ENCODE assay signal across 13 cellular contexts in the genomic region with DNA sequence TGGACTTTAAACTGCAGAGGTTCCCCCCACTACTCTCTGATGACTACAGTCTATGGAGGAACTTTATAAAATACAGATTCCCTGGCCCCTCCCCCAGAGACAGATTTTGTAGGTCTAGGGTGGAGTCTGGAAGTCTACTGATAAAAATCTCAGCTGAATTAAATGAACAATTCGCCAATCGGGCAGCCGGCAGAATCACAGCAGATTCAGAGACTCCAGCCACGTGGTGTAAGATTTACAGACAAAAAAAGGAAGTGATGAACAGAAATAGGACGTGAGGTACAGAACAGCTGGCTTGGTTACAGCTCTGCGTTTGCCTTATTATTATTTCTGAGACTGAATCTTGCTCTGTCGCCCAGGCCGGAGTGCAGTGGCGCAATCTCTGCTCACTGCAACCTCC. TPM values are rescaled to one million over a fixed set of nuclear protein-coding genes. Genes with fewer than 3 reads are reported as not detected.
A peak's percentile ranks its signal among the peaks of the same experiment; 100 is the strongest.
DNase-seq lines count a peak whose midpoint lies in the region; ATAC-seq and TF ChIP-seq lines count a peak whose summit lies in the region.
"Had no signal": no experiment of that assay in that cellular context is flagged by ENCODE, and none has a peak within 500 bp of the region (broad histone marks: within the 10 kb centered on the region; RNA-seq: fewer than 3 reads in every experiment).

No MANE protein-coding gene starts in this region.

- peak; percentile 74 for ATAC-seq in GM19438 (IDR thresholded peaks at IDR 0.05; ENCODE audit: low read depth, unreplicated experiment)
- ATAC-seq in HG03432 (IDR thresholded peaks at IDR 0.05; ENCODE audit: unreplicated experiment) = peak; percentile 72

- H3K9ac ChIP-seq in SK-N-MC (ENCODE audit: insufficient read length) = peak overlapping the region; percentile 32

- no peaks in the 10 kb centered on the region for H3K36me3 Mint-ChIP-seq in Calu3 (ENCODE audit: insufficient read depth, unreplicated experiment)

- no TSS peak for BruUV-seq in Calu3 (replicated peaks; lab: Mats Ljungman, UMichigan)

- H3K4me3 ChIP-seq in SK-N-MC = 0 out of 2 replicates have a peak overlapping the region, but pooled peaks have one; percentile 5
- H3K4me3 ChIP-seq: uterus had no signal

- H3K4me1 Mint-ChIP-seq in Calu3 (ENCODE audit: low read depth, unreplicated experiment) = peaks cover 20% of the 10 kb centered on the region

- intact Hi-C loops in Calu3 (cut with micrococcal nuclease; ENCODE audit: unreplicated experiment) = no loop called here

- DNase-seq in SK-N-MC (ENCODE audit: low read depth, low spot score) (no peak), putamen (ENCODE audit: low spot score) (peak; percentile 33), Calu3 (no peak), T-helper 9 cell (no peak), GM19238 (ENCODE audit: insufficient read length, low spot score) (no peak), retina (no peak)
- DNase-seq: NCI-H446, small intestine, uterus had no signal

- CTCF ChIA-PET in Calu3 (lab: Charles Lee) = interaction anchor here (0.6 kb wide), 1 partner anchor 8 kb away, joined by 3 read pairs; no protein-coding TSS in a partner anchor

- no peaks in the 10 kb centered on the region for H3K27me3 Mint-ChIP-seq in Calu3 (ENCODE audit: unreplicated experiment)

- TF ChIP-seq CTCF in Calu3 (IDR thresholded peaks at IDR 0.05; ENCODE audit: unreplicated experiment) = no peak

- H3K4me3 Mint-ChIP-seq in Calu3 (ENCODE audit: low read depth, unreplicated experiment) = no peak overlapping the region
- H3K4me3 Mint-ChIP-seq: T-helper 1 cell treated with Interleukin-12 subunit alpha and Interleukin-12 subunit beta and Interleukin-4 antibody, amounts not matched to agents 30 μg/mL and 1 μg/mL, for 36 hours had no signal

- no peaks in the 10 kb centered on the region for H3K9me3 Mint-ChIP-seq in Calu3 (ENCODE audit: low read depth, unreplicated experiment)
- H3K9me3 Mint-ChIP-seq: T-helper 1 cell treated with Interleukin-12 subunit alpha and Interleukin-12 subunit beta and Interleukin-4 antibody, amounts not matched to agents 30 μg/mL and 1 μg/mL, for 36 hours had no signal

- H3K27ac ChIP-seq in SK-N-MC = peak overlapping the region; percentile 31; the same call in 1 of the 2 replicates
- H3K27ac ChIP-seq: uterus had no signal

- H3K9me3 ChIP-seq in SK-N-MC (ENCODE audit: low read depth, low read length) = no peaks in the 10 kb centered on the region
- H3K9me3 ChIP-seq: uterus had no signal

- H3K36me3 ChIP-seq in SK-N-MC (ENCODE audit: insufficient read depth, low read length) = no peaks in the 10 kb centered on the region
- H3K36me3 ChIP-seq: uterus had no signal

- H3K27ac Mint-ChIP-seq in Calu3 (ENCODE audit: unreplicated experiment) = no peak overlapping the region
- H3K27ac Mint-ChIP-seq: T-helper 1 cell treated with Interleukin-12 subunit alpha and Interleukin-12 subunit beta and Interleukin-4 antibody, amounts not matched to agents 30 μg/mL and 1 μg/mL, for 36 hours had no signal

RNA-seq across cellular contexts. Expression of gene MTA3, which starts 21.4 kb away (rescaled TPM):
- total RNA-seq in Calu3 (2022) = 45.2 and 46.5 TPM in 2 replicates

RNA-seq across cellular contexts. Expression of gene KCNG3, which starts 53.2 kb away (rescaled TPM):
- 0.73 and 0.94 TPM in 2 replicates for total RNA-seq in Calu3 (2022)
- total RNA-seq: LHCN-M2 had no signal
